15 cellular contexts compared by ENCODE assay signal in the genomic region with DNA sequence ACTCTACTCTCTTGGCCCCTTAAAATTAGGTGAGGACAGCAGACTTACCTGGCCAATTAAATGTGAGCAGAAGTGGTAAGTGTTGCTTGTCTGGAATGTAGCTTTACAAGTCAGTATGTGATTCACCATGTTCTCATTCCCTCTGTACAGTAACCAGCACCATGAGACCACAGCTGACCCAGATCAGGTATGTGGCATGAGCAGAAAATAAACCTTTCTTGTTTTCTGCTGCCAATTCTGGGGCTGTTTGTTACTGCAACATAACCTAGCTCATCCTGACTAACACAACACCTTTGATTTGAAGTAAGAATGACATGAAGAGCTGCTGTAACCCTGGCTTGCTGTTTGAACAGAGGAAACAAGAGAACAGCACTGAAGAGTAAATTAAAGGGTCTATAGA. TPM values are rescaled to one million over a fixed set of nuclear protein-coding genes. Genes with fewer than 3 reads are reported as not detected.
A peak's percentile ranks its signal among the peaks of the same experiment; 100 is the strongest.
DNase-seq lines count a peak whose midpoint lies in the region; ATAC-seq and TF ChIP-seq lines count a peak whose summit lies in the region.
"Had no signal": no experiment of that assay in that cellular context is flagged by ENCODE, and none has a peak within 500 bp of the region (broad histone marks: within the 10 kb centered on the region; RNA-seq: fewer than 3 reads in every experiment).

No MANE protein-coding gene starts in this region.

- peaks cover 2 to 3% of the 10 kb centered on the region in 2 donors for H3K27me3 Mint-ChIP-seq in CD4-positive, alpha-beta memory T cell
- no peaks in the 10 kb centered on the region for H3K27me3 Mint-ChIP-seq in activated naive CD8-positive, alpha-beta T cell treated with anti-CD3 and anti-CD28 coated beads, Interleukin-2, amount 10 ng/mL, durations not matched to agents 7 days and 5 days
- no peaks in the 10 kb centered on the region for H3K27me3 Mint-ChIP-seq in T-helper 2 cell treated with Interferon-gamma antibody and Interleukin-4, amounts not matched to agents 5 μg/mL and 100 μg/mL, for 36 hours (ENCODE audit: low read depth)

- ATAC-seq in activated naive CD8-positive, alpha-beta T cell treated with anti-CD3 and anti-CD28 coated beads, Interleukin-2, amount 10 ng/mL, durations not matched to agents 7 days and 5 days (ENCODE audit: low read depth) = no peak
- no peak for ATAC-seq in HG03175 (IDR thresholded peaks at IDR 0.05; ENCODE audit: unreplicated experiment)
- ATAC-seq in HG03342 (IDR thresholded peaks at IDR 0.05; ENCODE audit: unreplicated experiment) = no peak
- ATAC-seq: left colon had no signal

- intact Hi-C loops in CD4-positive, alpha-beta memory T cell (cut with micrococcal nuclease) = no loop called here

- POLR2A ChIA-PET in CD4-positive, alpha-beta memory T cell (lab: Charles Lee; ENCODE audit: partially characterized antibody) = interaction anchor here (0.6 to 1.2 kb wide), 2 partner anchors 11 to 113 kb away, joined by 3 to 5 read pairs; no protein-coding TSS in a partner anchor
- POLR2A ChIA-PET in HEK293 (lab: Yijun Ruan, JAX) = no interaction called here
- POLR2A ChIA-PET in activated naive CD8-positive, alpha-beta T cell treated with anti-CD3 and anti-CD28 coated beads, Interleukin-2, amount 10 ng/mL, durations not matched to agents 7 days and 5 days (lab: Charles Lee) = interaction anchor here (0.8 to 1.0 kb wide), 2 partner anchors 8 to 23 kb away, joined by 4 read pairs; no protein-coding TSS in a partner anchor

- TF ChIP-seq CTCF in HEK293 (tag by site-specific recombination; IDR thresholded peaks at IDR 0.05) = no peak

- peak overlapping the region in 3 of 8 donors; percentile 79 to 89 (median 80) for H3K4me3 Mint-ChIP-seq in CD4-positive, alpha-beta memory T cell
- no peak overlapping the region for H3K4me3 Mint-ChIP-seq in activated naive CD8-positive, alpha-beta T cell treated with anti-CD3 and anti-CD28 coated beads, Interleukin-2, amount 10 ng/mL, durations not matched to agents 7 days and 5 days
- H3K4me3 Mint-ChIP-seq in T-helper 2 cell treated with Interferon-gamma antibody and Interleukin-4, amounts not matched to agents 5 μg/mL and 100 μg/mL, for 36 hours = no peak overlapping the region

- H3K27ac ChIP-seq in CD4-positive, alpha-beta memory T cell (ENCODE audit: low read depth, low read length) = peak overlapping the region; percentile 60
- H3K27ac ChIP-seq in HEK293 (ENCODE audit: extremely low read depth, low read depth, low read length) (no peak overlapping the region), muscle layer of colon (ENCODE audit: low read depth, low read length) (peak overlapping the region; percentile 12)
- H3K27ac ChIP-seq: breast epithelium, right atrium auricular region had no signal

- peaks cover 94% of the 10 kb centered on the region for H3K4me1 ChIP-seq in CD4-positive, alpha-beta memory T cell (ENCODE audit: insufficient read depth, low read length)
- H3K4me1 ChIP-seq in HEK293 (ENCODE audit: control insufficient read depth, insufficient read depth, low read length) (peaks cover 8% of the 10 kb centered on the region), muscle layer of colon (ENCODE audit: insufficient read depth, low read length) (peaks cover 69% of the 10 kb centered on the region)

- H3K4me1 Mint-ChIP-seq in CD4-positive, alpha-beta memory T cell = peaks cover 74 to 100% (median 88%) of the 10 kb centered on the region in 4 donors
- H3K4me1 Mint-ChIP-seq in activated naive CD8-positive, alpha-beta T cell treated with anti-CD3 and anti-CD28 coated beads, Interleukin-2, amount 10 ng/mL, durations not matched to agents 7 days and 5 days = peaks cover 81% of the 10 kb centered on the region
- H3K4me1 Mint-ChIP-seq in T-helper 2 cell treated with Interferon-gamma antibody and Interleukin-4, amounts not matched to agents 5 μg/mL and 100 μg/mL, for 36 hours (ENCODE audit: low read depth) = peaks cover 67% of the 10 kb centered on the region

- peaks cover 33 to 65% of the 10 kb centered on the region in 2 donors for H3K36me3 Mint-ChIP-seq in CD4-positive, alpha-beta memory T cell
- peaks cover 41% of the 10 kb centered on the region for H3K36me3 Mint-ChIP-seq in activated naive CD8-positive, alpha-beta T cell treated with anti-CD3 and anti-CD28 coated beads, Interleukin-2, amount 10 ng/mL, durations not matched to agents 7 days and 5 days
- peaks cover 36% of the 10 kb centered on the region for H3K36me3 Mint-ChIP-seq in T-helper 2 cell treated with Interferon-gamma antibody and Interleukin-4, amounts not matched to agents 5 μg/mL and 100 μg/mL, for 36 hours (ENCODE audit: low read depth)

- H3K27ac Mint-ChIP-seq in CD4-positive, alpha-beta memory T cell = peak overlapping the region; percentile 84 to 100 (median 96)
- peak overlapping the region; percentile 63 for H3K27ac Mint-ChIP-seq in activated naive CD8-positive, alpha-beta T cell treated with anti-CD3 and anti-CD28 coated beads, Interleukin-2, amount 10 ng/mL, durations not matched to agents 7 days and 5 days
- no peak overlapping the region for H3K27ac Mint-ChIP-seq in T-helper 2 cell treated with Interferon-gamma antibody and Interleukin-4, amounts not matched to agents 5 μg/mL and 100 μg/mL, for 36 hours

- H3K9me3 ChIP-seq in CD4-positive, alpha-beta memory T cell (ENCODE audit: control insufficient read depth in 1 of 2, low read length in 2 of 2) = no peaks in the 10 kb centered on the region
- H3K9me3 ChIP-seq in HEK293 (ENCODE audit: control insufficient read depth, insufficient read depth, low read depth, low read length) (no peaks in the 10 kb centered on the region), muscle layer of colon (ENCODE audit: low read length) (no peaks in the 10 kb centered on the region)
- H3K9me3 ChIP-seq: breast epithelium had no signal

- CTCF ChIA-PET in CD4-positive, alpha-beta memory T cell (lab: Charles Lee; ENCODE audit: partially characterized antibody) = interaction anchor here (0.8 to 1.6 kb wide), 8 partner anchors 8 to 86 kb away, joined by 3 to 4 read pairs (median 4); a partner anchor contains a TSS
- CTCF ChIA-PET in HEK293 (lab: Yijun Ruan, JAX) = no interaction called here

- peaks cover 10% of the 10 kb centered on the region for H3K36me3 ChIP-seq in CD4-positive, alpha-beta memory T cell (ENCODE audit: insufficient read depth, low read length)
- H3K36me3 ChIP-seq in HEK293 (ENCODE audit: control insufficient read depth in 2 of 2, insufficient read depth in 1 of 2, low read length in 2 of 2) (no peaks in the 10 kb centered on the region), muscle layer of colon (ENCODE audit: insufficient read depth, low read length) (peaks cover 4% of the 10 kb centered on the region)
- H3K36me3 ChIP-seq: breast epithelium, right atrium auricular region had no signal

- peak overlapping the region; percentile 0 for H3K9ac ChIP-seq in muscle layer of colon (ENCODE audit: low read length)

- peaks cover 0 to 16% (median 3%) of the 10 kb centered on the region in 8 donors for H3K9me3 Mint-ChIP-seq in CD4-positive, alpha-beta memory T cell
- H3K9me3 Mint-ChIP-seq in activated naive CD8-positive, alpha-beta T cell treated with anti-CD3 and anti-CD28 coated beads, Interleukin-2, amount 10 ng/mL, durations not matched to agents 7 days and 5 days = peaks cover 5% of the 10 kb centered on the region
- H3K9me3 Mint-ChIP-seq in T-helper 2 cell treated with Interferon-gamma antibody and Interleukin-4, amounts not matched to agents 5 μg/mL and 100 μg/mL, for 36 hours = peaks cover 5% of the 10 kb centered on the region

- H3K27me3 ChIP-seq in CD4-positive, alpha-beta memory T cell (ENCODE audit: insufficient read depth, low read length) = no peaks in the 10 kb centered on the region
- no peaks in the 10 kb centered on the region for H3K27me3 ChIP-seq in muscle layer of colon (ENCODE audit: control insufficient read depth in 1 of 2, insufficient read depth in 2 of 2, low read length in 2 of 2)
- H3K27me3 ChIP-seq: breast epithelium, right atrium auricular region had no signal

- peak in 1 of 5 donors; percentile 57 for DNase-seq in CD4-positive, alpha-beta memory T cell
- DNase-seq in activated naive CD8-positive, alpha-beta T cell treated with anti-CD3 and anti-CD28 coated beads, Interleukin-2, amount 10 ng/mL, durations not matched to agents 7 days and 5 days = no peak
- no peak for DNase-seq in T-helper 2 cell treated with Interferon-gamma antibody and Interleukin-4, amounts not matched to agents 5 μg/mL and 100 μg/mL, for 36 hours (ENCODE audit: low spot score)
- no peak for DNase-seq in COLO829 (ENCODE audit: low spot score)
- DNase-seq: activated CD4-positive, CD25-positive, alpha-beta regulatory T cell; left colon; nephron progenitor cell; NK-92 treated with Interleukin-12 subunit alpha and Interleukin-12 subunit beta, amount 100 ng/mL, for 24 hours; stimulated activated CD4-positive, alpha-beta T cell treated with anti-CD3 and anti-CD28 coated beads, Interleukin-4, amount 100 ng/mL, for 1 hour had no signal

- H3K4me3 ChIP-seq in CD4-positive, alpha-beta memory T cell (ENCODE audit: low read length in 2 of 2) = peak overlapping the region in 1 of 2 donors; percentile 8
- H3K4me3 ChIP-seq in HEK293 (ENCODE audit: low read depth, low read length) = no peak overlapping the region
- no peak overlapping the region for H3K4me3 ChIP-seq in muscle layer of colon (ENCODE audit: low read depth in 1 of 2, low read length in 2 of 2)
- H3K4me3 ChIP-seq: breast epithelium, right atrium auricular region had no signal

TF ChIP-seq in HEK293, 187 proteins besides CTCF, POLR2A, EP300 and RAD21:
- peak; percentile 79; the same call in 1 of the 2 replicates for TF ChIP-seq RBAK (tag by site-specific recombination; IDR thresholded peaks at IDR 0.05)
- no peak for TF ChIP-seq SP2 (tag by site-specific recombination; IDR thresholded peaks at IDR 0.05)
- no peak for TF ChIP-seq ZFHX2 (tag by site-specific recombination; conservative IDR thresholded peaks at IDR 0.05)
- no peak for TF ChIP-seq ZNF391 (tag by site-specific recombination; IDR thresholded peaks at IDR 0.05; ENCODE audit: borderline replicate concordance, low read depth)
- TF ChIP-seq SETDB1 (IDR thresholded peaks at IDR 0.05; ENCODE audit: insufficient read length, low read length) = peak; percentile 57
- TF ChIP-seq KLF16 (tag by site-specific recombination; IDR thresholded peaks at IDR 0.05) = no peak

RNA-seq across cellular contexts. Expression of a gene that starts 24.9 kb away (rescaled TPM):
- total RNA-seq in CD4-positive, alpha-beta memory T cell = 100 to 1,000 TPM; 156 to 159 TPM
- 10 to 100 TPM; 52.2 to 52.3 TPM for polyA plus RNA-seq in CD4-positive, alpha-beta memory T cell
- 10 to 100 TPM; 75.3 to 76.9 TPM for total RNA-seq in activated naive CD8-positive, alpha-beta T cell treated with anti-CD3 and anti-CD28 coated beads, Interleukin-2, amount 10 ng/mL, durations not matched to agents 7 days and 5 days
